Comparison of ENCODE assay signal across 2 cellular contexts in genomic region chr19:13169769-13170168, GRCh38.
TF ChIP-seq lines count a peak whose summit lies in the region.

No MANE protein-coding gene starts in this region.

TF ChIP-seq in A549, 52 proteins besides CTCF, POLR2A, EP300 and RAD21 (continued from another document):
- TF ChIP-seq MAFK (IDR thresholded peaks at IDR 0.05; ENCODE audit: partially characterized antibody) (peak; percentile 27), MAX (IDR thresholded peaks at IDR 0.05) (peak; percentile 47; the same call in 1 of the 2 replicates), SMC3 (IDR thresholded peaks at IDR 0.05) (0 out of 3 replicates have a peak, but pooled peaks have one; percentile 16)
TF ChIP-seq in A549: peak in this region for 5.

TF ChIP-seq in HCT116, 20 proteins besides CTCF, POLR2A, EP300 and RAD21 (continued from another document):
- TF ChIP-seq EZH2 (IDR thresholded peaks at IDR 0.05) (no peak), ZNF274 (IDR thresholded peaks at IDR 0.05; ENCODE audit: low read depth, low read length) (no peak), EGR1 (IDR thresholded peaks at IDR 0.05; ENCODE audit: low read depth) (no peak), ZBTB33 (IDR thresholded peaks at IDR 0.05; ENCODE audit: extremely low read depth, insufficient replicate concordance, low read length) (peak; percentile 9), SIN3A (IDR thresholded peaks at IDR 0.05; ENCODE audit: low read depth) (no peak), CEBPB (IDR thresholded peaks at IDR 0.05; ENCODE audit: low read depth) (no peak), YY1 (IDR thresholded peaks at IDR 0.05; ENCODE audit: extremely low read depth, insufficient replicate concordance, low read depth, low read length) (peak; percentile 43), EZH2phosphoT487 (IDR thresholded peaks at IDR 0.05; ENCODE audit: borderline replicate concordance) (no peak), REST (IDR thresholded peaks at IDR 0.05; ENCODE audit: low read depth) (no peak), JUND (IDR thresholded peaks at IDR 0.05) (no peak)
